ENCODE assay signal across 24 cellular contexts in the genomic region with DNA sequence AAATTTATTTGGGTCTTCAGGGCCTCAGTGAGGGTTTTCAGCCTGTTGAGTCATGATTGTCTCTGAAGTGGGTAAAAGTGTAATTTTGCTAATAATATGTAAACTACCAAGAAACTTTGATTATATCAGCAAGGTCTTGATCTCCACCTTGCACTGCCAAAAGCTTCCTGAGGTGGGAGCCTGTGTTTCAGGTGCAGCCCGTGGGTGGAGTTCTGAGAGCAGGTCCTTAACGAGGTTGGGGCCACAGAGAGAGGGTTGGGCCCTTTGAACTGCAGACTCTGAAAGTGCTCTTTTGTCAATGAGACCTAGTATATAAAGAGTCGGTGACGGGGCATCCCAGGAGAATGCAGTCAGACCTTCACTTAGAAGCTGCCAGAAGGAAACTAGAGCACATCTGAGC.
"Had no signal": no experiment of that assay in that cellular context is flagged by ENCODE, and none has a peak within 500 bp of the region (broad histone marks: within the 10 kb centered on the region; RNA-seq: fewer than 3 reads in every experiment).

No MANE protein-coding gene starts in this region.

- ATAC-seq: effector memory CD8-positive, alpha-beta T cell; gastroesophageal sphincter; left cardiac atrium; lower lobe of right lung; right cardiac atrium; stimulated activated naive CD8-positive, alpha-beta T cell treated with anti-CD3 and anti-CD28 coated beads, Interleukin-15, Interleukin-2, amounts not matched to agents 100 U/mL and 50 U/mL, for 24 hours; upper lobe of right lung had no signal

- DNase-seq: effector memory CD8-positive, alpha-beta T cell; esophagus squamous epithelium; foreskin fibroblast; kidney; left cardiac atrium; left ventricle myocardium inferior; lower lobe of right lung; nucleus accumbens; ovary; right cardiac atrium; stimulated activated CD4-positive, alpha-beta T cell treated with anti-CD3 and anti-CD28 coated beads, Interleukin-2, amount 100 ng/mL, for 48 hours; stimulated activated naive CD8-positive, alpha-beta T cell treated with anti-CD3 and anti-CD28 coated beads, Interleukin-15, Interleukin-2, amounts not matched to agents 100 U/mL and 50 U/mL, for 24 hours; testis; upper lobe of right lung had no signal

- H3K4me3 Mint-ChIP-seq: dendritic cell treated with granulocyte-macrophage colony-stimulating factor and Interleukin-4, amounts not matched to agents 40 ng/mL and 50 ng/mL, for 4 days; effector memory CD8-positive, alpha-beta T cell; memory B cell; mesothelial cell of epicardium; natural killer cell treated with Interleukin-12 subunit alpha and Interleukin-12 subunit beta and Interleukin-15 and Interleukin-18, amount 100 ng/mL, for 72 hours; neural progenitor cell had no signal

- H2AFZ ChIP-seq: neural progenitor cell had no signal

- H3K27me3 ChIP-seq: esophagus squamous epithelium, gastroesophageal sphincter, neural progenitor cell, ovary, testis, tibial nerve, upper lobe of right lung, vagina had no signal

- H3K27ac ChIP-seq: esophagus squamous epithelium, gastroesophageal sphincter, left ventricle myocardium inferior, lower lobe of right lung, neural progenitor cell, ovary, testis, tibial nerve, upper lobe of right lung, vagina had no signal

- H3K9me3 Mint-ChIP-seq: memory B cell; mesothelial cell of epicardium; natural killer cell treated with Interleukin-12 subunit alpha and Interleukin-12 subunit beta and Interleukin-15 and Interleukin-18, amount 100 ng/mL, for 72 hours; neural progenitor cell had no signal

- H3K4me1 Mint-ChIP-seq: memory B cell, mesothelial cell of epicardium, neural progenitor cell had no signal

- H3K9me3 ChIP-seq: esophagus squamous epithelium, lower lobe of right lung, ovary, testis, upper lobe of right lung, vagina had no signal

- H3K27me3 Mint-ChIP-seq: dendritic cell treated with granulocyte-macrophage colony-stimulating factor and Interleukin-4, amounts not matched to agents 40 ng/mL and 50 ng/mL, for 4 days; memory B cell; natural killer cell treated with Interleukin-12 subunit alpha and Interleukin-12 subunit beta and Interleukin-15 and Interleukin-18, amount 100 ng/mL, for 72 hours; progenitor cell of endocrine pancreas had no signal

- H3K4me3 ChIP-seq: esophagus squamous epithelium, gastroesophageal sphincter, left ventricle myocardium inferior, lower lobe of right lung, neural progenitor cell, ovary, smooth muscle cell, testis, tibial nerve, upper lobe of right lung, vagina had no signal

- H3K4me1 ChIP-seq: esophagus squamous epithelium, gastroesophageal sphincter, left ventricle myocardium inferior, lower lobe of right lung, neural progenitor cell, testis, tibial nerve, upper lobe of right lung, vagina had no signal

- H3K27ac Mint-ChIP-seq: dendritic cell treated with granulocyte-macrophage colony-stimulating factor and Interleukin-4, amounts not matched to agents 40 ng/mL and 50 ng/mL, for 4 days; effector memory CD8-positive, alpha-beta T cell; memory B cell; mesothelial cell of epicardium; natural killer cell treated with Interleukin-12 subunit alpha and Interleukin-12 subunit beta and Interleukin-15 and Interleukin-18, amount 100 ng/mL, for 72 hours; neural progenitor cell; progenitor cell of endocrine pancreas had no signal

- H3K36me3 ChIP-seq: esophagus squamous epithelium, gastroesophageal sphincter, left ventricle myocardium inferior, lower lobe of right lung, neural progenitor cell, ovary, tibial nerve, upper lobe of right lung, vagina had no signal

- H3K4me2 ChIP-seq: neural progenitor cell, smooth muscle cell had no signal

- H3K36me3 Mint-ChIP-seq: memory B cell; mesothelial cell of epicardium; natural killer cell treated with Interleukin-12 subunit alpha and Interleukin-12 subunit beta and Interleukin-15 and Interleukin-18, amount 100 ng/mL, for 72 hours; neural progenitor cell had no signal

- H3K9ac ChIP-seq: neural progenitor cell had no signal
